In the genomic region with DNA sequence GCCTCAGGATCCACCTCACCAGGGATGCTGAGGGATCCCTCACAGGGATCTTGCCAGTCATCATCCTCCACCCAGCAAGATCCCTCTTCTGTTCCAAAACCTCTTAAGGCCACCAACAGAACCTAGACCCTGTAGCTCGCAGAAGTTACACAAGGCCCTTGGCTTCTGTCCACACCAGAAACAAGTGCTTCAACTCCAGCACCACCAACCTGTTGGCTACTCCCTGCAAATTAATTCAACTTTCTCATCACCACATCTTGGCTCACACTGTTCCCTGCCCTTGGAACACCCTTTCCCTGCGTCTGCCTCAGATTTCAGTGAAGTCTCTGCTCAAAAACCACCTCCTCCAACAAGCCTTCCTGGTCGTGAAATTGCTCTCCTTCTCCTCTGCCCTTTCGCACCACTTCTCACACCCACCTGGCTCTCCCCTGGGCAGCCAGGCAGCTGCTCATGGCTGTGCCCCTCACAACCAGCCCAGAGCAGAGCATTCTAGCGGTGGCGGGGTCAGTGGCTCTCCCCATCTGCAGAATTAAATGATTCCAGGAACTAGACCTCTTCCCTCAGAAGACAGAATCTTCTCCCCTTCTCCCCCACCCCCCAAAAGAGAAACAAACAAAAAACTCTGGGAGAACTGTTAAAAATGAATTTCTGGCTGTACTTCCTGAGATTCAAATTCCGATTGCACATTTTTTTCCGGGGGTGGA, we compare ENCODE assay signal across 20 cellular contexts. TPM values are rescaled to one million over a fixed set of nuclear protein-coding genes. Genes with fewer than 3 reads are reported as not detected.
DNase-seq lines count a peak whose midpoint lies in the region; ATAC-seq and TF ChIP-seq lines count a peak whose summit lies in the region.
"Had no signal": no experiment of that assay in that cellular context is flagged by ENCODE, and none has a peak within 500 bp of the region (broad histone marks: within the 10 kb centered on the region; RNA-seq: fewer than 3 reads in every experiment).

No MANE protein-coding gene starts in this region.

- H3K27me3 ChIP-seq in CD8-positive, alpha-beta memory T cell (ENCODE audit: insufficient read depth, low read length, poor library complexity, severe bottlenecking) = peaks cover 10% of the 10 kb centered on the region
- peaks cover 7 to 39% of the 10 kb centered on the region in 2 donors for H3K27me3 ChIP-seq in left lung

- peak overlapping the region in 6 of 7 donors; percentile 14 to 89 (median 34) for H3K4me3 Mint-ChIP-seq in CD8-positive, alpha-beta memory T cell
- H3K4me3 Mint-ChIP-seq in activated T-helper 17 cell treated with anti-CD3 and anti-CD28 coated beads, Interleukin-2, amount 50 U/mL, for 72 hours = peak overlapping the region; percentile 66
- H3K4me3 Mint-ChIP-seq in T-helper 2 cell treated with Interferon-gamma antibody and Interleukin-4, amounts not matched to agents 5 μg/mL and 100 μg/mL, for 36 hours = no peak overlapping the region

- intact Hi-C loops in left lung (cut with DNase I) = no loop called here

- H3K36me3 Mint-ChIP-seq in CD8-positive, alpha-beta memory T cell = no peaks in the 10 kb centered on the region
- no peaks in the 10 kb centered on the region for H3K36me3 Mint-ChIP-seq in activated T-helper 17 cell treated with anti-CD3 and anti-CD28 coated beads, Interleukin-2, amount 50 U/mL, for 72 hours (ENCODE audit: low read depth)
- no peaks in the 10 kb centered on the region for H3K36me3 Mint-ChIP-seq in T-helper 2 cell treated with Interferon-gamma antibody and Interleukin-4, amounts not matched to agents 5 μg/mL and 100 μg/mL, for 36 hours (ENCODE audit: low read depth)
- H3K36me3 Mint-ChIP-seq: WTC11 had no signal

- H3K4me1 ChIP-seq in CD8-positive, alpha-beta memory T cell (ENCODE audit: insufficient read depth, low read length) = peaks cover 30% of the 10 kb centered on the region
- H3K4me1 ChIP-seq in left lung = peaks cover 7 to 36% of the 10 kb centered on the region in 2 donors

- no peak overlapping the region for H3K4me3 ChIP-seq in CD8-positive, alpha-beta memory T cell (ENCODE audit: low read length)
- peak overlapping the region; percentile 39 to 61 for H3K4me3 ChIP-seq in left lung
- H3K4me3 ChIP-seq: HAP-1, mucosa of descending colon had no signal

- H3K27ac Mint-ChIP-seq in CD8-positive, alpha-beta memory T cell = no peak overlapping the region
- H3K27ac Mint-ChIP-seq in activated T-helper 17 cell treated with anti-CD3 and anti-CD28 coated beads, Interleukin-2, amount 50 U/mL, for 72 hours = no peak overlapping the region
- no peak overlapping the region for H3K27ac Mint-ChIP-seq in T-helper 2 cell treated with Interferon-gamma antibody and Interleukin-4, amounts not matched to agents 5 μg/mL and 100 μg/mL, for 36 hours
- H3K27ac Mint-ChIP-seq: WTC11 had no signal

- no peak overlapping the region for H3K27ac ChIP-seq in CD8-positive, alpha-beta memory T cell (ENCODE audit: low read depth, low read length)
- H3K27ac ChIP-seq in left lung (peak overlapping the region; percentile 65 to 71), substantia nigra (ENCODE audit: low read depth, low read length, poor library complexity, severe bottlenecking) (peak overlapping the region; percentile 98)
- H3K27ac ChIP-seq: epithelial cell of prostate had no signal

- CTCF ChIA-PET in CD8-positive, alpha-beta memory T cell (lab: Charles Lee) = no interaction called here

- no peaks in the 10 kb centered on the region for H3K9me3 ChIP-seq in CD8-positive, alpha-beta memory T cell (ENCODE audit: low read length)
- no peaks in the 10 kb centered on the region for H3K9me3 ChIP-seq in left lung
- H3K9me3 ChIP-seq: HAP-1, mucosa of descending colon had no signal

- no peak for ATAC-seq in activated T-helper 17 cell treated with anti-CD3 and anti-CD28 coated beads, Interleukin-2, amount 50 U/mL, for 72 hours (replicated peaks)
- peak; percentile 19 for ATAC-seq in left lung
- ATAC-seq: mucosa of descending colon, Right ventricle myocardium inferior had no signal

- peaks cover 13 to 31% (median 28%) of the 10 kb centered on the region in 3 donors for H3K4me1 Mint-ChIP-seq in CD8-positive, alpha-beta memory T cell
- peaks cover 11% of the 10 kb centered on the region for H3K4me1 Mint-ChIP-seq in activated T-helper 17 cell treated with anti-CD3 and anti-CD28 coated beads, Interleukin-2, amount 50 U/mL, for 72 hours
- H3K4me1 Mint-ChIP-seq in T-helper 2 cell treated with Interferon-gamma antibody and Interleukin-4, amounts not matched to agents 5 μg/mL and 100 μg/mL, for 36 hours (ENCODE audit: low read depth) = peaks cover 22% of the 10 kb centered on the region

- DNase-seq in CD8-positive, alpha-beta memory T cell = no peak
- DNase-seq in left lung (peak in 1 of 2 donors; percentile 31), substantia nigra (lab: John Stamatoyannopoulos, UW) (no peak), glomerular visceral epithelial cell (ENCODE audit: extremely low spot score) (no peak), GM13976 (ENCODE audit: low spot score) (no peak)
- DNase-seq in T-helper 2 cell treated with Interferon-gamma antibody and Interleukin-4, amounts not matched to agents 5 μg/mL and 100 μg/mL, for 36 hours (ENCODE audit: low spot score) = no peak
- DNase-seq in activated CD4-positive, alpha-beta T cell treated with anti-CD3 and anti-CD28 coated beads for 4 hours = no peak
- DNase-seq: activated effector memory CD4-positive, alpha-beta T cell treated with anti-CD3 and anti-CD28 coated beads, Interleukin-2, amount 50 U/mL, for 16 hours; cortex of kidney; DMS79; NCI-H1694; NCI-H446; stimulated activated CD4-positive, alpha-beta T cell treated with anti-CD3 and anti-CD28 coated beads, Interleukin-12 subunit alpha, Interleukin-12 subunit beta, amount 100 ng/mL, for 4 hours; stimulated activated naive CD4-positive, alpha-beta T cell treated with Interleukin-2 at 50 U/mL for 16 hours had no signal

- POLR2A ChIA-PET in CD8-positive, alpha-beta memory T cell (lab: Charles Lee) = interaction anchor here (0.5 kb wide), 1 partner anchor 53 kb away, joined by 3 read pairs; no protein-coding TSS in a partner anchor

- H3K36me3 ChIP-seq in CD8-positive, alpha-beta memory T cell (ENCODE audit: insufficient read depth, low read length) = no peaks in the 10 kb centered on the region
- H3K36me3 ChIP-seq in left lung = no peaks in the 10 kb centered on the region
- H3K36me3 ChIP-seq: HAP-1 had no signal

- in situ Hi-C loops in GM13976 (cut with MboI; ENCODE audit: low sequenced_read_pairs, unreplicated experiment) = no loop called here

- TF ChIP-seq CTCF in left lung (IDR thresholded peaks at IDR 0.05) (no peak), GM13976 (IDR thresholded peaks at IDR 0.05; ENCODE audit: borderline replicate concordance, control extremely low read depth, extremely low read depth, insufficient read depth, missing control alignments) (no peak)

- no peaks in the 10 kb centered on the region for H3K9me3 Mint-ChIP-seq in CD8-positive, alpha-beta memory T cell
- no peaks in the 10 kb centered on the region for H3K9me3 Mint-ChIP-seq in activated T-helper 17 cell treated with anti-CD3 and anti-CD28 coated beads, Interleukin-2, amount 50 U/mL, for 72 hours
- H3K9me3 Mint-ChIP-seq in T-helper 2 cell treated with Interferon-gamma antibody and Interleukin-4, amounts not matched to agents 5 μg/mL and 100 μg/mL, for 36 hours = no peaks in the 10 kb centered on the region
- H3K9me3 Mint-ChIP-seq: WTC11 had no signal

- peaks cover 14 to 24% of the 10 kb centered on the region in 2 donors for H3K27me3 Mint-ChIP-seq in CD8-positive, alpha-beta memory T cell
- H3K27me3 Mint-ChIP-seq in activated T-helper 17 cell treated with anti-CD3 and anti-CD28 coated beads, Interleukin-2, amount 50 U/mL, for 72 hours = peaks cover 4% of the 10 kb centered on the region
- peaks cover 40% of the 10 kb centered on the region for H3K27me3 Mint-ChIP-seq in T-helper 2 cell treated with Interferon-gamma antibody and Interleukin-4, amounts not matched to agents 5 μg/mL and 100 μg/mL, for 36 hours (ENCODE audit: low read depth)

RNA-seq across cellular contexts. Expression of a gene that starts 1.8 kb away (rescaled TPM):
- under 1 TPM in 1 of 2 experiments, not detected in 1; 0.49 TPM for total RNA-seq in CD8-positive, alpha-beta memory T cell
- polyA plus RNA-seq in CD8-positive, alpha-beta memory T cell = 0.72 TPM
- not detected for total RNA-seq in activated T-helper 17 cell treated with anti-CD3 and anti-CD28 coated beads, Interleukin-2, amount 50 U/mL, for 72 hours
- total RNA-seq in left lung = 10 to 100 TPM; 50.6 to 70.6 TPM

RNA-seq across cellular contexts. Expression of a gene that starts 37.6 kb away (rescaled TPM):
- total RNA-seq in CD8-positive, alpha-beta memory T cell = 10 to 100 TPM; 29.9 to 30.1 TPM
- polyA plus RNA-seq in CD8-positive, alpha-beta memory T cell = 112 TPM
- 10 to 100 TPM; 17.0 to 23.5 TPM for total RNA-seq in activated T-helper 17 cell treated with anti-CD3 and anti-CD28 coated beads, Interleukin-2, amount 50 U/mL, for 72 hours
- 10 to 100 TPM; 51.4 to 69.3 TPM for total RNA-seq in left lung

Comparison
In these comparisons a context has a peak if more than half of its experiments do, and no peak if none do; other contexts are left out.
1. RNA of a gene that starts 1.8 kb away (total RNA-seq): 50.6 to 70.6 TPM in left lung; 0.49 TPM in CD8-positive, alpha-beta memory T cell and not detected in activated T-helper 17 cell treated with anti-CD3 and anti-CD28 coated beads, Interleukin-2, amount 50 U/mL, for 72 hours; every median in the first group is over 10 times any median in the second.